In the genomic region with DNA sequence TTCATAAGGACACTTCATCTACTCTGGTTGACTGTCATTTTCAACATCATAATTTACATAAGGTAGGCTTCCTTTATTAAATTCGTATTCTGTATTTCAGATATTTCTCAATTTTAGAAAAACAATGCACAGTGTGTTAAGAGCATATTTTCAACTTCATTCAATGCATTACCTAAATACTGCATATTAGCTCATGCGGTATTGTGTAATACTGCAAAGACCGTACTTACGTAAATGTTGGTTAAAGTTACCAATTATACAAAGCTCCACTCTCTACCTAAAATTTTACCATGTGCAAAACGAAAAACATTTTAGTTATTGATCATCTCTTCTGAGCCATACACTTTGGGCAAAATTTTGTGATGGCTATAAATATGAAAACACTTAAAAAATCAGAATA, we compare ENCODE assay signal across 20 cellular contexts.
"Had no signal": no experiment of that assay in that cellular context is flagged by ENCODE, and none has a peak within 500 bp of the region (broad histone marks: within the 10 kb centered on the region; RNA-seq: fewer than 3 reads in every experiment).

No MANE protein-coding gene starts in this region.

- H3K27me3 ChIP-seq: esophagus squamous epithelium, foreskin keratinocyte, neural progenitor cell, upper lobe of left lung had no signal

- H2AFZ ChIP-seq: neural progenitor cell had no signal

- ATAC-seq: foreskin keratinocyte; lower lobe of right lung; naive thymus-derived CD8-positive, alpha-beta T cell; stimulated activated naive B cell treated with anti-CD40 and anti-IgM and Interleukin-4, amounts not matched to agents 10 μg/mL and 1 μg/mL and 100 μg/mL, for 72 hours; T-cell had no signal

- H3K4me3 ChIP-seq: esophagus squamous epithelium, lower lobe of right lung, neural progenitor cell, thoracic aorta, upper lobe of left lung had no signal

- H3K27ac ChIP-seq: esophagus squamous epithelium, foreskin keratinocyte, lower lobe of right lung, thoracic aorta, upper lobe of left lung had no signal

- FAIRE-seq: bronchial epithelial cell had no signal

- H3K4me2 ChIP-seq: neural progenitor cell had no signal

- H3K9ac ChIP-seq: neural progenitor cell had no signal

- H3K4me1 ChIP-seq: esophagus squamous epithelium, foreskin keratinocyte, lower lobe of right lung, neural progenitor cell, upper lobe of left lung had no signal

- H3K9me3 ChIP-seq: esophagus squamous epithelium, lower lobe of right lung, thoracic aorta, upper lobe of left lung had no signal

- DNase-seq: activated CD4-positive, alpha-beta T cell treated with anti-CD3 and anti-CD28 coated beads for 1 hour; activated naive CD4-positive, alpha-beta T cell; activated T-cell treated with anti-CD3 and anti-CD28 coated beads, Interleukin-2, amount 50 U/mL, for 24 hours; amniotic stem cell; cortex of kidney; endodermal cell; esophagus squamous epithelium; foreskin keratinocyte; kidney; lower lobe of right lung; naive thymus-derived CD8-positive, alpha-beta T cell; retina; stimulated activated CD4-positive, alpha-beta T cell treated with anti-CD3 and anti-CD28 coated beads, Interleukin-2, amount 100 ng/mL, for 48 hours; stimulated activated CD8-positive, alpha-beta memory T cell treated with anti-CD3 and anti-CD28 coated beads, Interleukin-4, amount 100 ng/mL, for 48 hours; stimulated activated naive B cell treated with anti-CD40 and anti-IgM and Interleukin-4, amounts not matched to agents 10 μg/mL and 1 μg/mL and 100 μg/mL, for 72 hours; T-cell; upper lobe of left lung had no signal
